26 cellular contexts compared by ENCODE assay signal in genomic region chr7:99720370-99721128, GRCh38. TPM values are rescaled to one million over a fixed set of nuclear protein-coding genes. Genes with fewer than 3 reads are reported as not detected.
A peak's percentile ranks its signal among the peaks of the same experiment; 100 is the strongest.
DNase-seq lines count a peak whose midpoint lies in the region; ATAC-seq, FAIRE-seq and TF ChIP-seq lines count a peak whose summit lies in the region.
"Had no signal": no experiment of that assay in that cellular context is flagged by ENCODE, and none has a peak within 500 bp of the region (broad histone marks: within the 10 kb centered on the region; RNA-seq: fewer than 3 reads in every experiment).

No MANE protein-coding gene starts in this region.

- H3K4me3 ChIP-seq in mammary epithelial cell (replicated peaks in 1 of 3; ENCODE audit: insufficient read depth in 1 of 3, low read depth in 2 of 3, low read length in 3 of 3) = no peak overlapping the region
- H3K4me3 ChIP-seq in GM12878 = no peak overlapping the region
- H3K4me3 ChIP-seq in right lobe of liver = peak overlapping the region in 2 of 3 donors; percentile 22 to 43
- H3K4me3 ChIP-seq in subcutaneous abdominal adipose tissue (ENCODE audit: low read depth in 1 of 5, low read length in 5 of 5) = no peak overlapping the region
- H3K4me3 ChIP-seq: uterus had no signal

- H3K9me3 Mint-ChIP-seq in MCF 10A (ENCODE audit: unreplicated experiment) = peaks cover 11% of the 10 kb centered on the region
- H3K9me3 Mint-ChIP-seq: activated naive CD4-positive, alpha-beta T cell treated with anti-CD3 and anti-CD28 coated beads, Interleukin-2, amount 50 U/mL, for 24 hours had no signal

- no TSS peak for BruUV-seq in mammary epithelial cell (replicated peaks; lab: Mats Ljungman, UMichigan)
- no TSS peak for BruUV-seq in MCF 10A (replicated peaks; lab: Mats Ljungman, UMichigan)
- BruUV-seq in GM12878 (replicated peaks; lab: Mats Ljungman, UMichigan) = no TSS peak

- WGBS in mammary epithelial cell (ENCODE audit: low coverage, missing lambda C conversion rate) = 63% methylated on average over 3 of the region's 4 CpGs
- WGBS in GM12878 (ENCODE audit: insufficient coverage, insufficient replicate concordance, low lambda C conversion rate, missing lambda C conversion rate) = 29% methylated on average over 4 of the region's 4 CpGs
- 32% methylated on average over 4 of the region's 4 CpGs for WGBS in right lobe of liver (ENCODE audit: insufficient coverage, low coverage, low lambda C conversion rate, missing lambda C conversion rate)

- TF ChIP-seq RAD21 in GM12878 (IDR thresholded peaks at IDR 0.05; ENCODE audit: insufficient read depth, low read depth, low read length) = no peak

- H3K36me3 ChIP-seq in mammary epithelial cell (ENCODE audit: insufficient read depth, low read length) (no peaks in the 10 kb centered on the region), GM12878 (ENCODE audit: control insufficient read depth in 2 of 2, insufficient read depth in 2 of 2, low read length in 1 of 2) (no peaks in the 10 kb centered on the region), right lobe of liver (no peaks in the 10 kb centered on the region), subcutaneous abdominal adipose tissue (ENCODE audit: control insufficient read depth in 5 of 5, insufficient read depth in 5 of 5, low read length in 5 of 5) (no peaks in the 10 kb centered on the region)
- H3K36me3 ChIP-seq: uterus had no signal

- H3K79me2 ChIP-seq in mammary epithelial cell (ENCODE audit: insufficient read depth, low read length) = no peaks in the 10 kb centered on the region
- H3K79me2 ChIP-seq in GM12878 (ENCODE audit: control insufficient read depth, insufficient read depth, low read length) = no peaks in the 10 kb centered on the region

- H2AFZ ChIP-seq in mammary epithelial cell (ENCODE audit: low read depth, low read length) = peak overlapping the region; percentile 27
- H2AFZ ChIP-seq in GM12878 (ENCODE audit: control insufficient read depth, low read depth, low read length) = no peak overlapping the region

- no peak for TF ChIP-seq CTCF in mammary epithelial cell (conservative IDR thresholded peaks at IDR 0.05 in 1 of 2, IDR thresholded peaks at IDR 0.05 in 1 of 2; ENCODE audit: extremely low read depth in 1 of 2, insufficient read depth in 1 of 2, low read depth in 1 of 2, low read length in 2 of 2)
- TF ChIP-seq CTCF in MCF 10A (IDR thresholded peaks at IDR 0.05; ENCODE audit: unreplicated experiment) = no peak
- TF ChIP-seq CTCF in GM12878 (IDR thresholded peaks at IDR 0.05 in 2 of 3, conservative IDR thresholded peaks at IDR 0.05 in 1 of 3; ENCODE audit: control insufficient read depth in 2 of 3, extremely low read depth in 1 of 3, insufficient read depth in 1 of 3, low read depth in 3 of 3, low read length in 3 of 3) = no peak
- TF ChIP-seq CTCF in right lobe of liver (IDR thresholded peaks at IDR 0.05) = no peak

- RAD21 ChIA-PET in GM12878 (lab: Charles Lee; ENCODE audit: unreplicated experiment) = no interaction called here

- SMC1A ChIA-PET in GM12878 (lab: Charles Lee; ENCODE audit: uncharacterized antibody, unreplicated experiment) = no interaction called here

- no peak for FAIRE-seq in GM12878 (lab: Jason Lieb, UNC)

- H3K27me3 ChIP-seq in mammary epithelial cell (ENCODE audit: insufficient read depth, low read length) (no peaks in the 10 kb centered on the region), GM12878 (replicated peaks in 1 of 2; ENCODE audit: control insufficient read depth in 2 of 2, insufficient read depth in 2 of 2, low read length in 1 of 2) (no peaks in the 10 kb centered on the region), right lobe of liver (no peaks in the 10 kb centered on the region), subcutaneous abdominal adipose tissue (ENCODE audit: control insufficient read depth in 5 of 5, insufficient read depth in 4 of 5, low read length in 5 of 5) (no peaks in the 10 kb centered on the region)
- H3K27me3 ChIP-seq: foreskin keratinocyte, uterus had no signal

- in situ Hi-C loops in mammary epithelial cell (cut with MboI; ENCODE audit: low sequenced_read_pairs in 2 of 2) = no loop called here
- in situ Hi-C loops in GM12878 (cut with MboI) = no loop called here

- TF ChIP-seq EP300 in GM12878 (IDR thresholded peaks at IDR 0.05; ENCODE audit: borderline replicate concordance in 1 of 2, control insufficient read depth in 1 of 2, low read depth in 2 of 2, low read length in 2 of 2) = no peak

- no peaks in the 10 kb centered on the region for H3K4me1 ChIP-seq in mammary epithelial cell (ENCODE audit: insufficient read depth, low read length)
- H3K4me1 ChIP-seq in GM12878 (ENCODE audit: control insufficient read depth, insufficient read depth, low read length) = no peaks in the 10 kb centered on the region
- H3K4me1 ChIP-seq in right lobe of liver = peaks cover 0 to 19% (median 2%) of the 10 kb centered on the region in 4 donors
- H3K4me1 ChIP-seq in subcutaneous abdominal adipose tissue (ENCODE audit: control insufficient read depth in 5 of 5, insufficient read depth in 5 of 5, low read length in 5 of 5) = peaks cover 0 to 14% (median 4%) of the 10 kb centered on the region in 5 donors
- H3K4me1 ChIP-seq: uterus had no signal

- H3K4me1 Mint-ChIP-seq in MCF 10A (ENCODE audit: insufficient read depth, unreplicated experiment) = peaks cover 13% of the 10 kb centered on the region
- H3K4me1 Mint-ChIP-seq: nephron progenitor cell had no signal

- TF ChIP-seq POLR2A in GM12878 (IDR thresholded peaks at IDR 0.05; ENCODE audit: low read depth, low read length) (no peak), right lobe of liver (IDR thresholded peaks at IDR 0.05) (peak; percentile 12)

- DNase-seq in mammary epithelial cell = peak; percentile 54
- no peak for DNase-seq in MCF 10A (ENCODE audit: unreplicated experiment)
- DNase-seq in GM12878 (ENCODE audit: low read depth, low spot score) = peak; percentile 17
- peak in 1 of 3 donors; percentile 65 for DNase-seq in right lobe of liver
- no peak for DNase-seq in activated effector memory CD4-positive, alpha-beta T cell treated with Interleukin-2 at 50 U/mL for 16 hours
- no peak for DNase-seq in medulla oblongata (ENCODE audit: extremely low spot score)
- DNase-seq: activated CD8-positive, alpha-beta memory T cell treated with anti-CD3 and anti-CD28 coated beads for 24 hours; activated T-cell treated with anti-CD3 and anti-CD28 coated beads, Interleukin-2, amount 50 U/mL, for 48 hours; C1 segment of cervical spinal cord; erythroblast; foreskin keratinocyte; H7; hippocampal formation; IMR-90; NCI-H526; nephron progenitor cell; T1000; uterus had no signal

- dilution Hi-C loops in mammary epithelial cell (cut with HindIII; ENCODE audit: low sequenced_read_pairs) = no loop called here

- H3K27ac Mint-ChIP-seq in MCF 10A (ENCODE audit: low read depth, unreplicated experiment) = no peak overlapping the region
- H3K27ac Mint-ChIP-seq: activated naive CD4-positive, alpha-beta T cell treated with anti-CD3 and anti-CD28 coated beads, Interleukin-2, amount 50 U/mL, for 24 hours; nephron progenitor cell had no signal

- no peaks in the 10 kb centered on the region for H3K27me3 Mint-ChIP-seq in MCF 10A (ENCODE audit: insufficient read depth, unreplicated experiment)
- H3K27me3 Mint-ChIP-seq: activated naive CD4-positive, alpha-beta T cell treated with anti-CD3 and anti-CD28 coated beads, Interleukin-2, amount 50 U/mL, for 24 hours had no signal

- H3K36me3 Mint-ChIP-seq in MCF 10A (ENCODE audit: insufficient read depth, unreplicated experiment) = no peaks in the 10 kb centered on the region

- H3K27ac ChIP-seq in mammary epithelial cell (ENCODE audit: insufficient read depth, low read depth, low read length) (no peak overlapping the region), GM12878 (ENCODE audit: control insufficient read depth, insufficient read depth) (no peak overlapping the region), right lobe of liver (peak overlapping the region in 2 of 3 donors; percentile 59 to 83), subcutaneous abdominal adipose tissue (ENCODE audit: low read depth, low read length) (peak overlapping the region; percentile 1)
- H3K27ac ChIP-seq: foreskin keratinocyte, HL-60, uterus had no signal

- H4K20me1 ChIP-seq in mammary epithelial cell (ENCODE audit: insufficient read depth, low read length) (no peaks in the 10 kb centered on the region), GM12878 (ENCODE audit: control insufficient read depth, insufficient read depth) (no peaks in the 10 kb centered on the region)

- H3K9me3 ChIP-seq in mammary epithelial cell (replicated peaks; ENCODE audit: insufficient read depth, low read length) = no peaks in the 10 kb centered on the region
- H3K9me3 ChIP-seq in GM12878 (replicated peaks; ENCODE audit: control insufficient read depth, insufficient read depth, low read length) = no peaks in the 10 kb centered on the region; the same call in 2 of the 3 replicates
- H3K9me3 ChIP-seq in right lobe of liver = no peaks in the 10 kb centered on the region
- H3K9me3 ChIP-seq in subcutaneous abdominal adipose tissue (ENCODE audit: control insufficient read depth in 5 of 5, low read length in 5 of 5) = no peaks in the 10 kb centered on the region
- H3K9me3 ChIP-seq: uterus had no signal

- H3K4me2 ChIP-seq in mammary epithelial cell (ENCODE audit: insufficient read depth, low read depth, low read length) = no peak overlapping the region
- H3K4me2 ChIP-seq in GM12878 (ENCODE audit: control insufficient read depth, insufficient read depth) = no peak overlapping the region

- POLR2A ChIA-PET in MCF 10A (lab: Yijun Ruan, JAX) = interaction anchor here (0.6 to 2.6 kb wide), 6 partner anchors 9 to 86 kb away, joined by 3 to 8 read pairs (median 5); no protein-coding TSS in a partner anchor
- POLR2A ChIA-PET in GM12878 (lab: Charles Lee) = interaction anchor here (0.5 to 0.8 kb wide), 2 partner anchors 18 to 786 kb away, joined by 3 read pairs; no protein-coding TSS in a partner anchor

- H3K9ac ChIP-seq in mammary epithelial cell (ENCODE audit: insufficient read depth, low read length) (no peak overlapping the region), GM12878 (ENCODE audit: control insufficient read depth, insufficient read depth, low read length) (no peak overlapping the region), subcutaneous abdominal adipose tissue (ENCODE audit: low read length in 5 of 5) (no peak overlapping the region)

- CTCF ChIA-PET in mammary epithelial cell (lab: Charles Lee; ENCODE audit: low non-redundant PET) (no interaction called here), MCF 10A (lab: Yijun Ruan, JAX) (interaction anchor here (0.6 to 1.0 kb wide), 2 partner anchors 8 to 77 kb away, joined by 3 read pairs; no protein-coding TSS in a partner anchor), GM12878 (lab: Yijun Ruan, JAX) (no interaction called here)

- ATAC-seq in GM12878 (peak; percentile 78), right lobe of liver (peak; percentile 80 to 95 (median 86)), GM18873 (IDR thresholded peaks at IDR 0.05; ENCODE audit: low FRiP score, unreplicated experiment) (no peak)
- ATAC-seq: foreskin keratinocyte, sciatic nerve, SK-N-SH treated with all-trans-retinoic acid at 6 μM for 48 hours had no signal

- intact Hi-C loops in mammary epithelial cell (cut with micrococcal nuclease) (loop anchor here (10.0 kb wide), 1 partner anchor 114 kb away; no protein-coding TSS in a partner anchor), MCF 10A (cut with micrococcal nuclease) (no loop called here), GM12878 (cut with micrococcal nuclease; ENCODE audit: unreplicated experiment) (no loop called here), right lobe of liver (cut with DNase I) (no loop called here)

- no peak overlapping the region for H3K4me3 Mint-ChIP-seq in MCF 10A (ENCODE audit: unreplicated experiment)
- H3K4me3 Mint-ChIP-seq: activated naive CD4-positive, alpha-beta T cell treated with anti-CD3 and anti-CD28 coated beads, Interleukin-2, amount 50 U/mL, for 24 hours; nephron progenitor cell had no signal

RNA-seq across cellular contexts. Expression of gene CYP3A7, which starts 14.4 kb away (rescaled TPM):
- total RNA-seq in mammary epithelial cell (not detected), MCF 10A (2022) (not detected in 2 replicates), GM12878 (2014; rRNA removed) (0.11 TPM in 1 of 2 replicates, not detected in the other), GM12878 (2014; rRNA removed; fragmentation: Illumina TruSeq; extraction: Trizol) (not detected in 2 replicates), GM12878 (2021) (not detected in 2 replicates), right lobe of liver (100 to 1,000 TPM in 4 of 6 experiments, 10 to 100 TPM in 2; 19.8 to 623 (median 340) TPM)
- polyA plus RNA-seq in mammary epithelial cell (0.02 TPM), GM12878 (2011; rRNA removed) (0.05 and 0.07 TPM in 2 replicates), GM12878 (2014; fragmentation: Illumina TruSeq; extraction: Trizol) (0.06 TPM in 1 of 2 replicates, not detected in the other), GM12878 (2014; fragmentation: Nextera tagmentation; extraction: Ambion mirVana) (not detected), GM12878 (2014; rRNA removed) (not detected in 2 replicates), GM12878 (2016; fragmentation: Nextera tagmentation; extraction: Ambion mirVana) (not detected)
- polyA minus RNA-seq in mammary epithelial cell = not detected
- total RNA-seq in GM12878 (2013; cell fraction: nucleolus; rRNA removed) = not detected in 2 replicates
- not detected for polyA plus RNA-seq in GM12878 (2011; ENCODE audit: low read depth)
- 0.06 TPM in 1 of 2 replicates, not detected in the other for polyA plus RNA-seq in GM12878 (2011; cell fraction: cytosol; rRNA removed)
- 0.07 and 0.16 TPM in 2 replicates for polyA plus RNA-seq in GM12878 (2011; cell fraction: nucleus; rRNA removed)
- polyA plus RNA-seq in GM12878 (2012) = not detected in 2 replicates
- polyA minus RNA-seq in GM12878 (2011; rRNA and poly(A)+ RNA removed) = not detected in 2 replicates
- polyA minus RNA-seq in GM12878 (2011; cell fraction: cytosol; rRNA and poly(A)+ RNA removed) = not detected in 2 replicates
- not detected in 2 replicates for polyA minus RNA-seq in GM12878 (2011; cell fraction: nucleus; rRNA and poly(A)+ RNA removed)
- total RNA-seq: foreskin keratinocyte, H7, IMR-90, lung microvascular endothelial cell, RPMI7951, sciatic nerve had no signal
- polyA plus RNA-seq: foreskin keratinocyte, IMR-90 had no signal

RNA-seq across cellular contexts. Expression of gene CYP3A5, which starts 40.8 kb away (rescaled TPM):
- total RNA-seq in mammary epithelial cell (not detected), MCF 10A (2022) (0.58 and 0.83 TPM in 2 replicates), GM12878 (2014; rRNA removed) (0.06 TPM in 1 of 2 replicates, not detected in the other), GM12878 (2014; rRNA removed; fragmentation: Illumina TruSeq; extraction: Trizol) (0.22 TPM in 1 of 2 replicates, not detected in the other), GM12878 (2021) (0.27 TPM in 1 of 2 replicates, not detected in the other), right lobe of liver (100 to 1,000 TPM; 307 to 774 (median 646) TPM)
- polyA plus RNA-seq in mammary epithelial cell (0.06 TPM), GM12878 (2011; rRNA removed) (not detected in 2 replicates), GM12878 (2014; fragmentation: Illumina TruSeq; extraction: Trizol) (0.06 and 0.33 TPM in 2 replicates), GM12878 (2014; fragmentation: Nextera tagmentation; extraction: Ambion mirVana) (under 1 TPM; 0.05 to 0.10 TPM), GM12878 (2014; rRNA removed) (0.08 TPM in 2 replicates), GM12878 (2016; fragmentation: Nextera tagmentation; extraction: Ambion mirVana) (1 to 10 TPM; 1.0 to 1.3 TPM)
- polyA minus RNA-seq in mammary epithelial cell = not detected
- total RNA-seq in GM12878 (2013; cell fraction: nucleolus; rRNA removed) = not detected in 2 replicates
- polyA plus RNA-seq in GM12878 (2011; ENCODE audit: low read depth) = 0.63 TPM
- not detected in 2 replicates for polyA plus RNA-seq in GM12878 (2011; cell fraction: cytosol; rRNA removed)
- polyA plus RNA-seq in GM12878 (2011; cell fraction: nucleus; rRNA removed) = 0.15 TPM in 1 of 2 replicates, not detected in the other
- polyA plus RNA-seq in GM12878 (2012) = 0.31 and 0.37 TPM in 2 replicates
- not detected in 2 replicates for polyA minus RNA-seq in GM12878 (2011; rRNA and poly(A)+ RNA removed)
- polyA minus RNA-seq in GM12878 (2011; cell fraction: cytosol; rRNA and poly(A)+ RNA removed) = not detected in 2 replicates
- polyA minus RNA-seq in GM12878 (2011; cell fraction: nucleus; rRNA and poly(A)+ RNA removed) = not detected in 2 replicates
- total RNA-seq: IMR-90, lung microvascular endothelial cell had no signal
- polyA plus RNA-seq: IMR-90 had no signal

Comparison
In these comparisons a context has a peak if more than half of its experiments do, and no peak if none do; other contexts are left out.
1. DNase-seq: peak in mammary epithelial cell (single experiment) and GM12878 (single experiment); none in MCF 10A (single experiment), activated effector memory CD4-positive, alpha-beta T cell treated with Interleukin-2 at 50 U/mL for 16 hours (single experiment) and medulla oblongata (single experiment).
2. H3K27ac ChIP-seq: peak in right lobe of liver (2 of 3) and subcutaneous abdominal adipose tissue (single experiment); none in mammary epithelial cell (single experiment) and GM12878 (single experiment).
3. H3K4me3 ChIP-seq: peak in right lobe of liver (2 of 3); none in mammary epithelial cell (0 of 3), GM12878 (single experiment) and subcutaneous abdominal adipose tissue (0 of 5).
4. RNA of gene CYP3A7, which starts 14.4 kb away (total RNA-seq): 19.8 to 623 TPM in right lobe of liver; not detected in mammary epithelial cell, 0.11 TPM in GM12878 and not detected in MCF 10A; every median in the first group is over 10 times any median in the second.
5. RNA of gene CYP3A5, which starts 40.8 kb away (total RNA-seq): 307 to 774 TPM in right lobe of liver; 0.58 to 0.83 TPM in MCF 10A, 0.06 to 0.27 TPM in GM12878 and not detected in mammary epithelial cell; every median in the first group is over 100 times any median in the second.